ENCODE assay signal across 21 cellular contexts in genomic region chr14:61656341-61656740, GRCh38. TPM values are rescaled to one million over a fixed set of nuclear protein-coding genes. Genes with fewer than 3 reads are reported as not detected.
DNase-seq lines count a peak whose midpoint lies in the region; ATAC-seq and TF ChIP-seq lines count a peak whose summit lies in the region.
"Had no signal": no experiment of that assay in that cellular context is flagged by ENCODE, and none has a peak within 500 bp of the region (broad histone marks: within the 10 kb centered on the region; RNA-seq: fewer than 3 reads in every experiment).

No MANE protein-coding gene starts in this region.

- no peak overlapping the region for H3K4me3 ChIP-seq in CD4-positive, CD25-positive, alpha-beta regulatory T cell (ENCODE audit: low read depth, low read length)
- H3K4me3 ChIP-seq in PC-3 (ENCODE audit: low read length), result no peak overlapping the region
- H3K4me3 ChIP-seq: HAP-1 had no signal

- no peaks in the 10 kb centered on the region for H4K20me1 ChIP-seq in PC-3 (ENCODE audit: low read length)

- no peak overlapping the region for H2AFZ ChIP-seq in PC-3 (ENCODE audit: low read length)

- peaks cover 3% of the 10 kb centered on the region for H3K27me3 ChIP-seq in CD4-positive, CD25-positive, alpha-beta regulatory T cell (ENCODE audit: control insufficient read depth, insufficient read depth, low read length)
- no peaks in the 10 kb centered on the region for H3K27me3 ChIP-seq in PC-3 (ENCODE audit: low read length)

- H3K4me3 Mint-ChIP-seq in activated CD8-positive, alpha-beta memory T cell treated with anti-CD3 and anti-CD28 coated beads, Interleukin-2, amount 10 ng/mL, durations not matched to agents 7 days and 5 days, result no peak overlapping the region
- no peak overlapping the region for H3K4me3 Mint-ChIP-seq in CD4-positive, CD25-positive, alpha-beta regulatory T cell
- no peak overlapping the region for H3K4me3 Mint-ChIP-seq in central memory CD8-positive, alpha-beta T cell
- H3K4me3 Mint-ChIP-seq: CD8-positive, alpha-beta T cell had no signal

- no peaks in the 10 kb centered on the region for H3K9me3 ChIP-seq in CD4-positive, CD25-positive, alpha-beta regulatory T cell (ENCODE audit: control insufficient read depth in 2 of 2, low read length in 2 of 2)
- no peaks in the 10 kb centered on the region for H3K9me3 ChIP-seq in PC-3 (ENCODE audit: low read length)
- H3K9me3 ChIP-seq: HAP-1 had no signal

- no TSS peak for BruUV-seq in PC-3 (replicated peaks; lab: Mats Ljungman, UMichigan)

- H3K9me2 ChIP-seq in PC-3 (replicated peaks; ENCODE audit: low read length), result no peaks in the 10 kb centered on the region

- no peak overlapping the region for H3K27ac ChIP-seq in CD4-positive, CD25-positive, alpha-beta regulatory T cell (ENCODE audit: insufficient read depth, low read length, poor library complexity, severe bottlenecking)
- peak overlapping the region; percentile 71 for H3K27ac ChIP-seq in PC-3 (ENCODE audit: low read length)
- H3K27ac ChIP-seq: HL-60 had no signal

- H3F3A ChIP-seq in PC-3 (ENCODE audit: low read length, unreplicated experiment), result peaks cover under 1% of the 10 kb centered on the region

- no peak for TF ChIP-seq CTCF in PC-3 (conservative IDR thresholded peaks at IDR 0.05; ENCODE audit: low read depth, low read length)

- no peaks in the 10 kb centered on the region for H3K79me2 ChIP-seq in PC-3 (ENCODE audit: low read length)

- DNase-seq in activated CD8-positive, alpha-beta memory T cell treated with anti-CD3 and anti-CD28 coated beads, Interleukin-2, amount 10 ng/mL, durations not matched to agents 7 days and 5 days, result no peak
- DNase-seq in activated CD8-positive, alpha-beta memory T cell treated with anti-CD3 and anti-CD28 coated beads, Interleukin-2, amount 50 U/mL, for 48 hours, result no peak
- peak in 1 of 3 donors; percentile 17 for DNase-seq in CD4-positive, CD25-positive, alpha-beta regulatory T cell
- DNase-seq in PC-3 (peak; percentile 93), head of caudate nucleus (no peak), NCI-H526 treated with DMSO at 0.1 percent for 48 hours (lab: John Stamatoyannopoulos, UW) (no peak)
- no peak for DNase-seq in central memory CD8-positive, alpha-beta T cell (ENCODE audit: low spot score in 2 of 2)
- no peak for DNase-seq in activated CD4-positive, CD25-positive, alpha-beta regulatory T cell (lab: John Stamatoyannopoulos, UW)
- DNase-seq: Calu3; CD8-positive, alpha-beta T cell; GF-D8; IMR-90; NCI-H1048; NCI-H1436 treated with DMSO at 0.1 percent for 48 hours; NCI-H2029 treated with DMSO at 0.1 percent for 48 hours; NCI-H2171; NCI-H446; NK-92 treated with Interleukin-12 subunit alpha and Interleukin-12 subunit beta, amount 100 ng/mL, for 24 hours; SHP77 had no signal

- POLR2A ChIA-PET in PC-3 (lab: Charles Lee; ENCODE audit: unreplicated experiment), result interaction anchor here (0.5 kb wide), 1 partner anchor 335 kb away, joined by 3 read pairs; the partner anchor contains the start of gene PRKCH

- H3K9me3 Mint-ChIP-seq in activated CD8-positive, alpha-beta memory T cell treated with anti-CD3 and anti-CD28 coated beads, Interleukin-2, amount 10 ng/mL, durations not matched to agents 7 days and 5 days (ENCODE audit: low read depth), result peaks cover 2% of the 10 kb centered on the region
- peaks cover 0 to 3% (median 0%) of the 10 kb centered on the region in 7 donors for H3K9me3 Mint-ChIP-seq in CD4-positive, CD25-positive, alpha-beta regulatory T cell
- no peaks in the 10 kb centered on the region for H3K9me3 Mint-ChIP-seq in central memory CD8-positive, alpha-beta T cell
- H3K9me3 Mint-ChIP-seq: CD8-positive, alpha-beta T cell had no signal

- intact Hi-C loops in PC-3 (cut with micrococcal nuclease) (no loop called here), head of caudate nucleus (cut with DNase I) (no loop called here)

- peak overlapping the region; percentile 5 for H3K4me2 ChIP-seq in PC-3 (ENCODE audit: low read length)

- H3K36me3 ChIP-seq in CD4-positive, CD25-positive, alpha-beta regulatory T cell (ENCODE audit: control insufficient read depth, insufficient read depth, low read length), result no peaks in the 10 kb centered on the region
- no peaks in the 10 kb centered on the region for H3K36me3 ChIP-seq in PC-3 (ENCODE audit: low read depth, low read length)
- H3K36me3 ChIP-seq: HAP-1 had no signal

- no peaks in the 10 kb centered on the region for H3K27me3 Mint-ChIP-seq in activated CD8-positive, alpha-beta memory T cell treated with anti-CD3 and anti-CD28 coated beads, Interleukin-2, amount 10 ng/mL, durations not matched to agents 7 days and 5 days
- no peaks in the 10 kb centered on the region for H3K27me3 Mint-ChIP-seq in CD4-positive, CD25-positive, alpha-beta regulatory T cell
- no peaks in the 10 kb centered on the region for H3K27me3 Mint-ChIP-seq in central memory CD8-positive, alpha-beta T cell

- H3K36me3 Mint-ChIP-seq in activated CD8-positive, alpha-beta memory T cell treated with anti-CD3 and anti-CD28 coated beads, Interleukin-2, amount 10 ng/mL, durations not matched to agents 7 days and 5 days, result peaks cover 30% of the 10 kb centered on the region
- H3K36me3 Mint-ChIP-seq in CD4-positive, CD25-positive, alpha-beta regulatory T cell, result no peaks in the 10 kb centered on the region
- H3K36me3 Mint-ChIP-seq in central memory CD8-positive, alpha-beta T cell (ENCODE audit: insufficient read depth), result peaks cover 7% of the 10 kb centered on the region
- H3K36me3 Mint-ChIP-seq: CD8-positive, alpha-beta T cell had no signal

- no peak for ATAC-seq in activated CD8-positive, alpha-beta memory T cell treated with anti-CD3 and anti-CD28 coated beads, Interleukin-2, amount 10 ng/mL, durations not matched to agents 7 days and 5 days
- peak in 1 of 2 donors; percentile 37 for ATAC-seq in CD4-positive, CD25-positive, alpha-beta regulatory T cell (ENCODE audit: low read depth in 2 of 2)
- ATAC-seq in PC-3, result peak; percentile 46
- ATAC-seq in central memory CD8-positive, alpha-beta T cell (replicated peaks; ENCODE audit: extremely low read depth, poor library complexity, severe bottlenecking), result no peak
- ATAC-seq: CD8-positive, alpha-beta T cell had no signal

- H3K4me1 Mint-ChIP-seq in activated CD8-positive, alpha-beta memory T cell treated with anti-CD3 and anti-CD28 coated beads, Interleukin-2, amount 10 ng/mL, durations not matched to agents 7 days and 5 days, result peaks cover 55% of the 10 kb centered on the region
- H3K4me1 Mint-ChIP-seq in CD4-positive, CD25-positive, alpha-beta regulatory T cell, result peaks cover 24 to 48% (median 32%) of the 10 kb centered on the region in 4 donors
- H3K4me1 Mint-ChIP-seq in central memory CD8-positive, alpha-beta T cell, result peaks cover 38% of the 10 kb centered on the region

- peak overlapping the region; percentile 67 for H3K27ac Mint-ChIP-seq in activated CD8-positive, alpha-beta memory T cell treated with anti-CD3 and anti-CD28 coated beads, Interleukin-2, amount 10 ng/mL, durations not matched to agents 7 days and 5 days
- H3K27ac Mint-ChIP-seq in CD4-positive, CD25-positive, alpha-beta regulatory T cell, result peak overlapping the region in 2 of 3 donors; percentile 38 to 49
- H3K27ac Mint-ChIP-seq in central memory CD8-positive, alpha-beta T cell (ENCODE audit: low read depth), result peak overlapping the region; percentile 63
- H3K27ac Mint-ChIP-seq: CD8-positive, alpha-beta T cell had no signal

- H3K4me1 ChIP-seq in CD4-positive, CD25-positive, alpha-beta regulatory T cell (ENCODE audit: control insufficient read depth, insufficient read depth, low read length, poor library complexity, severe bottlenecking), result peaks cover 19% of the 10 kb centered on the region
- peaks cover 68% of the 10 kb centered on the region for H3K4me1 ChIP-seq in PC-3 (ENCODE audit: insufficient read depth, low read length)
- H3K4me1 ChIP-seq: HAP-1 had no signal

- CTCF ChIA-PET in activated CD8-positive, alpha-beta memory T cell treated with anti-CD3 and anti-CD28 coated beads, Interleukin-2, amount 10 ng/mL, durations not matched to agents 7 days and 5 days (lab: Charles Lee), result interaction anchor here (1.5 kb wide), 1 partner anchor 35 kb away, joined by 5 read pairs; no protein-coding TSS in a partner anchor
- CTCF ChIA-PET in PC-3 (lab: Charles Lee), result interaction anchor here (0.6 kb wide), 1 partner anchor 184 kb away, joined by 3 read pairs; no protein-coding TSS in a partner anchor

- H3K9ac ChIP-seq in PC-3 (ENCODE audit: low read length), result peak overlapping the region; percentile 22

RNA-seq across cellular contexts. Expression of gene HIF1A, which starts 39.0 kb away (rescaled TPM):
- total RNA-seq in activated CD8-positive, alpha-beta memory T cell treated with anti-CD3 and anti-CD28 coated beads, Interleukin-2, amount 10 ng/mL, durations not matched to agents 7 days and 5 days, result 100 to 1,000 TPM; 134 to 158 TPM
- 123 TPM for total RNA-seq in CD4-positive, CD25-positive, alpha-beta regulatory T cell
- 10 to 100 TPM; 48.2 to 62.3 (median 57.5) TPM for polyA plus RNA-seq in CD4-positive, CD25-positive, alpha-beta regulatory T cell
- total RNA-seq in PC-3 (2014; rRNA removed), result 266 and 319 TPM in 2 replicates
